9 cellular contexts compared by ENCODE assay signal in the genomic region with DNA sequence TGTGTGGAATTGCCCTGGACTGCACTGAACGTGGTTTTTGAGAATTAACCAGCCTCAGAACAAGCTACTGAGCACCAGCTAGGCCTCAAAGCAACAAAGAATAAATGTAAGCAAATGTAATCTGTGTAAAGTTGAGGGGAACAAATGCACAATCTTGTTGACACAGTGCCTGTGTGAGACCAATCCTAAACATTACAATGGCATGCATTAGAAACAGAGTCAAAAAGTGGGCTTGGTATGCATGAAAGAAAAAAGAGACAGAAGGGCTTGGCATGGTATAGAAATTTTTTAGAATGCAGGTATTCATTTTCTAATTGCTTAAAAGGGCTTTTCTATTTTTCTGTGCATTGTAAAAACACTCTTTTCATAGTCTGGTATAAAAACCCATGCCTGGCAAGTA.
"Had no signal": no experiment of that assay in that cellular context is flagged by ENCODE, and none has a peak within 500 bp of the region (broad histone marks: within the 10 kb centered on the region; RNA-seq: fewer than 3 reads in every experiment).

No MANE protein-coding gene starts in this region.

- ATAC-seq: HCT116, HepG2 had no signal

- DNase-seq: GM23248, GOT3, H9, HFFc6, KBM-7 had no signal

- H3K4me3 ChIP-seq: GM23248 had no signal

- H3K27ac ChIP-seq: GM23248, HL-60, KMS-11 had no signal
